In genomic region chr14:89564291-89564957, GRCh38 we compare ENCODE assay signal across 18 cellular contexts.
DNase-seq lines count a peak whose midpoint lies in the region; ATAC-seq, FAIRE-seq and TF ChIP-seq lines count a peak whose summit lies in the region.
"Had no signal": no experiment of that assay in that cellular context is flagged by ENCODE, and none has a peak within 500 bp of the region (broad histone marks: within the 10 kb centered on the region; RNA-seq: fewer than 3 reads in every experiment).

No MANE protein-coding gene starts in this region.

- no peaks in the 10 kb centered on the region for H3K27me3 Mint-ChIP-seq in activated T-helper 17 cell treated with anti-CD3 and anti-CD28 coated beads, Interleukin-2, amount 50 U/mL, for 72 hours
- H3K27me3 Mint-ChIP-seq: activated CD4-positive, alpha-beta memory T cell treated with anti-CD3 and anti-CD28 coated beads, Interleukin-2, amount 10 ng/mL, durations not matched to agents 7 days and 5 days had no signal

- DNase-seq in right atrium auricular region (ENCODE audit: low spot score) (no peak), left cardiac atrium (no peak), iris pigment epithelial cell (ENCODE audit: low read depth) (peak; percentile 87), thoracic aorta (ENCODE audit: low spot score) (no peak), NCI-H1092 (lab: John Stamatoyannopoulos, UW) (no peak), frontal cortex (ENCODE audit: low spot score in 2 of 2) (no peak)
- DNase-seq: activated CD4-positive, alpha-beta memory T cell treated with anti-CD3 and anti-CD28 coated beads, Interleukin-2, amount 10 ng/mL, durations not matched to agents 7 days and 5 days; activated effector memory CD4-positive, alpha-beta T cell treated with Interleukin-2 at 50 U/mL for 16 hours; head of caudate nucleus; MG63 had no signal

- no peak overlapping the region for H3K27ac Mint-ChIP-seq in activated T-helper 17 cell treated with anti-CD3 and anti-CD28 coated beads, Interleukin-2, amount 50 U/mL, for 72 hours
- H3K27ac Mint-ChIP-seq: activated CD4-positive, alpha-beta memory T cell treated with anti-CD3 and anti-CD28 coated beads, Interleukin-2, amount 10 ng/mL, durations not matched to agents 7 days and 5 days had no signal

- TF ChIP-seq CTCF in right atrium auricular region (IDR thresholded peaks at IDR 0.05) (no peak), thoracic aorta (IDR thresholded peaks at IDR 0.05) (no peak)

- peaks cover 20% of the 10 kb centered on the region for H3K4me1 Mint-ChIP-seq in activated T-helper 17 cell treated with anti-CD3 and anti-CD28 coated beads, Interleukin-2, amount 50 U/mL, for 72 hours

- H3K27me3 ChIP-seq in right atrium auricular region (no peaks in the 10 kb centered on the region), thoracic aorta (replicated peaks; ENCODE audit: insufficient read depth) (no peaks in the 10 kb centered on the region)
- H3K27me3 ChIP-seq: MG63 had no signal

- H3K4me1 ChIP-seq in right atrium auricular region (peaks cover 0 to 4% of the 10 kb centered on the region in 2 donors), thoracic aorta (ENCODE audit: control insufficient read depth in 1 of 2, low read depth in 2 of 2) (peaks cover 6 to 30% of the 10 kb centered on the region in 2 donors)

- no peaks in the 10 kb centered on the region for H3K9me3 ChIP-seq in right atrium auricular region
- no peaks in the 10 kb centered on the region for H3K9me3 ChIP-seq in thoracic aorta
- H3K9me3 ChIP-seq: MG63 had no signal

- FAIRE-seq in frontal cortex (lab: Jason Lieb, UNC) = no peak
- FAIRE-seq: bronchial epithelial cell, D721Med, endometrium, HTR-8/SVneo had no signal

- ATAC-seq in left cardiac atrium (no peak), thoracic aorta (ENCODE audit: insufficient number of reproducible peaks, low FRiP score, low read depth) (peak; percentile 38), GM18867 (IDR thresholded peaks at IDR 0.05; ENCODE audit: unreplicated experiment) (no peak)
- ATAC-seq in activated T-helper 17 cell treated with anti-CD3 and anti-CD28 coated beads, Interleukin-2, amount 50 U/mL, for 72 hours (replicated peaks) = peak; percentile 16

- peak overlapping the region; percentile 22 to 28 for H3K27ac ChIP-seq in right atrium auricular region
- H3K27ac ChIP-seq in thoracic aorta = peak overlapping the region; percentile 10 to 26

- H3K4me3 ChIP-seq in right atrium auricular region = no peak overlapping the region
- H3K4me3 ChIP-seq in thoracic aorta = peak overlapping the region; percentile 55
- H3K4me3 ChIP-seq: MG63, smooth muscle cell had no signal

- peaks cover 8% of the 10 kb centered on the region for H3K36me3 Mint-ChIP-seq in activated T-helper 17 cell treated with anti-CD3 and anti-CD28 coated beads, Interleukin-2, amount 50 U/mL, for 72 hours (ENCODE audit: low read depth)

- H3K36me3 ChIP-seq in right atrium auricular region (no peaks in the 10 kb centered on the region), thoracic aorta (no peaks in the 10 kb centered on the region)
- H3K36me3 ChIP-seq: MG63 had no signal

- no peaks in the 10 kb centered on the region for H3K9me3 Mint-ChIP-seq in activated T-helper 17 cell treated with anti-CD3 and anti-CD28 coated beads, Interleukin-2, amount 50 U/mL, for 72 hours
- H3K9me3 Mint-ChIP-seq: activated CD4-positive, alpha-beta memory T cell treated with anti-CD3 and anti-CD28 coated beads, Interleukin-2, amount 10 ng/mL, durations not matched to agents 7 days and 5 days; neural crest cell had no signal

- intact Hi-C loops in left cardiac atrium (cut with DNase I) = no loop called here

- H3K4me3 Mint-ChIP-seq in activated T-helper 17 cell treated with anti-CD3 and anti-CD28 coated beads, Interleukin-2, amount 50 U/mL, for 72 hours = peak overlapping the region; percentile 15
- H3K4me3 Mint-ChIP-seq: activated CD4-positive, alpha-beta memory T cell treated with anti-CD3 and anti-CD28 coated beads, Interleukin-2, amount 10 ng/mL, durations not matched to agents 7 days and 5 days; neural crest cell had no signal

Comparison
In these comparisons a context has a peak if more than half of its experiments do, and no peak if none do; other contexts are left out.
1. ATAC-seq: peak in activated T-helper 17 cell treated with anti-CD3 and anti-CD28 coated beads, Interleukin-2, amount 50 U/mL, for 72 hours (single experiment) and thoracic aorta (single experiment); none in left cardiac atrium (0 of 2) and GM18867 (single experiment).